ENCODE assay signal across 1 cellular context in genomic region chr14:75310295-75311059, GRCh38.
A peak's percentile ranks its signal among the peaks of the same experiment; 100 is the strongest.
TF ChIP-seq lines count a peak whose summit lies in the region.

No MANE protein-coding gene starts in this region.

TF ChIP-seq in H1, 55 proteins besides CTCF, POLR2A, EP300 and RAD21 (continued from another document):
- TF ChIP-seq CHD7 (IDR thresholded peaks at IDR 0.05; ENCODE audit: insufficient replicate concordance, low read length) (no peak), BACH1 (IDR thresholded peaks at IDR 0.05; ENCODE audit: low read length) (no peak), POLR2AphosphoS5 (IDR thresholded peaks at IDR 0.05; ENCODE audit: low read depth, low read length) (no peak), KDM1A (IDR thresholded peaks at IDR 0.05; ENCODE audit: borderline replicate concordance, low read length) (peak; percentile 64; the same call in 1 of the 2 replicates), RXRA (IDR thresholded peaks at IDR 0.05; ENCODE audit: insufficient read depth, low read depth, low read length) (no peak), EGR1 (IDR thresholded peaks at IDR 0.05; ENCODE audit: borderline replicate concordance, low read depth, low read length) (no peak), SRF (IDR thresholded peaks at IDR 0.05; ENCODE audit: low read depth, low read length) (no peak), CEBPB (IDR thresholded peaks at IDR 0.05; ENCODE audit: low read depth, low read length) (peak; percentile 17; the same call in 1 of the 2 replicates), SIN3A (conservative IDR thresholded peaks at IDR 0.05 in 1 of 2, IDR thresholded peaks at IDR 0.05 in 1 of 2; ENCODE audit: low read depth in 1 of 2, low read length in 2 of 2) (peak; percentile 81 to 92; a peak in 3 of 4 replicates), BRCA1 (IDR thresholded peaks at IDR 0.05; ENCODE audit: low read depth, low read length) (no peak), NRF1 (IDR thresholded peaks at IDR 0.05; ENCODE audit: low read depth, low read length) (no peak), TEAD4 (IDR thresholded peaks at IDR 0.05; ENCODE audit: low read depth, low read length) (no peak), SAP30 (IDR thresholded peaks at IDR 0.05; ENCODE audit: insufficient read depth, insufficient replicate concordance, low read length) (peak; percentile 44), CBX5 (IDR thresholded peaks at IDR 0.05; ENCODE audit: low read depth, low read length) (no peak), YY1 (IDR thresholded peaks at IDR 0.05; ENCODE audit: low read depth, low read length) (no peak)
TF ChIP-seq in H1: peak in this region for 9.
